1 cellular context compared by ENCODE assay signal in the genomic region with DNA sequence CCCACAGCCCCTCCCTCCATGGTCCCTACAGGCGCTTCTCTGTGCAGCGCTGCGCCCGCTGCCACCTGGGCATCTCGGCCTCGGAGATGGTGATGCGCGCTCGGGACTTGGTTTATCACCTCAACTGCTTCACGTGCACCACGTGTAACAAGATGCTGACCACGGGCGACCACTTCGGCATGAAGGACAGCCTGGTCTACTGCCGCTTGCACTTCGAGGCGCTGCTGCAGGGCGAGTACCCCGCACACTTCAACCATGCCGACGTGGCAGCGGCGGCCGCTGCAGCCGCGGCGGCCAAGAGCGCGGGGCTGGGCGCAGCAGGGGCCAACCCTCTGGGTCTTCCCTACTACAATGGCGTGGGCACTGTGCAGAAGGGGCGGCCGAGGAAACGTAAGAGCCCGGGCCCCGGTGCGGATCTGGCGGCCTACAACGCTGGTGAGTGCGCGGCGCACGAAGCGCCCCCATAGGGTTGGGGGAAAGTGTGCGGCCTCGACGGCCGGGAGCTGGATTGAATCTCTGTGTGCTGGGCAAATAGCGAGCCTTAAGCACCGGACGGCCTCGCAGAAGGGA.
TF ChIP-seq lines count a peak whose summit lies in the region.

No MANE protein-coding gene starts in this region.

TF ChIP-seq in endothelial cell of umbilical vein, 7 proteins besides CTCF, POLR2A, EP300 and RAD21 (continued from another document):
- TF ChIP-seq EZH2 (IDR thresholded peaks at IDR 0.05; ENCODE audit: borderline replicate concordance, low read depth, low read length, severe bottlenecking) = peak; percentile 98
